2 cellular contexts compared by ENCODE assay signal in genomic region chr2:120561393-120562035, GRCh38.
TF ChIP-seq lines count a peak whose summit lies in the region.

No MANE protein-coding gene starts in this region.

TF ChIP-seq in HEK293, 187 proteins besides CTCF, POLR2A, EP300 and RAD21 (continued from another document):
- 0 out of 2 replicates have a peak, but pooled peaks have one; percentile 18 for TF ChIP-seq WT1 (tag by site-specific recombination; IDR thresholded peaks at IDR 0.05)
- no peak for TF ChIP-seq ZNF510 (tag by site-specific recombination; IDR thresholded peaks at IDR 0.05; ENCODE audit: insufficient replicate concordance)

TF ChIP-seq in IMR-90, 13 proteins besides CTCF, POLR2A, EP300 and RAD21 (continued from another document):
- TF ChIP-seq CHD1 (IDR thresholded peaks at IDR 0.05; ENCODE audit: low read depth, low read length) = no peak
- no peak for TF ChIP-seq MAZ (IDR thresholded peaks at IDR 0.05; ENCODE audit: borderline replicate concordance, low read depth, low read length)
- TF ChIP-seq FOS (IDR thresholded peaks at IDR 0.05; ENCODE audit: low read depth, low read length) = no peak
- TF ChIP-seq ELK1 (IDR thresholded peaks at IDR 0.05; ENCODE audit: borderline replicate concordance, low read depth, low read length) = no peak
- no peak for TF ChIP-seq RCOR1 (IDR thresholded peaks at IDR 0.05; ENCODE audit: insufficient replicate concordance, low read length)
- TF ChIP-seq RFX5 (IDR thresholded peaks at IDR 0.05; ENCODE audit: low read depth, low read length) = no peak
- TF ChIP-seq CEBPB (IDR thresholded peaks at IDR 0.05; ENCODE audit: low read depth, low read length) = no peak
- TF ChIP-seq, protein P1, sequence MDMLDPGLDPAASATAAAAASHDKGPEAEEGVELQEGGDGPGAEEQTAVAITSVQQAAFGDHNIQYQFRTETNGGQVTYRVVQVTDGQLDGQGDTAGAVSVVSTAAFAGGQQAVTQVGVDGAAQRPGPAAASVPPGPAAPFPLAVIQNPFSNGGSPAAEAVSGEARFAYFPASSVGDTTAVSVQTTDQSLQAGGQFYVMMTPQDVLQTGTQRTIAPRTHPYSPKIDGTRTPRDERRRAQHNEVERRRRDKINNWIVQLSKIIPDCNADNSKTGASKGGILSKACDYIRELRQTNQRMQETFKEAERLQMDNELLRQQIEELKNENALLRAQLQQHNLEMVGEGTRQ (IDR thresholded peaks at IDR 0.05; ENCODE audit: low read depth, low read length) = no peak
- no peak for TF ChIP-seq BHLHE40 (IDR thresholded peaks at IDR 0.05; ENCODE audit: low read depth, low read length)
- no peak for TF ChIP-seq MAFK (IDR thresholded peaks at IDR 0.05; ENCODE audit: low read depth, low read length)
- TF ChIP-seq SMC3 (IDR thresholded peaks at IDR 0.05; ENCODE audit: low read depth, low read length) = no peak
TF ChIP-seq in IMR-90: peak in this region for 0.
